ENCODE assay signal across 10 cellular contexts in the genomic region with DNA sequence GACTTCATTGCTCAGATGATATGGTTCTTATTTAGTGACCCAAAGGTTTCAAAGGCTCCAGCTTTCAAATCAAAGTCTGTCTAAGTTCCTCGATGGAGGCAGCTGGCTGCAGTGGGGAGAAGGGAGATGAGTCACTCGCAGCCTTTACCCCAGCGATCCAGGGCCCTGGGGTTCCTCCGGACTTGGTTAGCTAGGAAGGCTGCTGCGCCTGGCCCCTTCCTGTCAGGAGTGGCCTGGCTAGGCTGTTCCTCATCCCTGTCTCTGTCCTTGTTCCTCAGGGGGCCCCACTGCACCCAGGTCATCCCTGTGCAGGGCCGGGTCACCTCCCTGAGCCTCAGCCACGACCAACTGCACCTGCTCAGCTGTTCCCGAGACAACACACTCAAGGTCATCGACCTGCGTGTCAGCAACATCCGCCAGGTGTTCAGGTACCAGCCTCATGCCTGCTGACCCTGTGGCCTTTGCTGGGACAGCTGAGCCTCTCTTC. TPM values are rescaled to one million over a fixed set of nuclear protein-coding genes. Genes with fewer than 3 reads are reported as not detected.
DNase-seq lines count a peak whose midpoint lies in the region; ATAC-seq and FAIRE-seq lines count a peak whose summit lies in the region.
"Had no signal": no experiment of that assay in that cellular context is flagged by ENCODE, and none has a peak within 500 bp of the region (broad histone marks: within the 10 kb centered on the region; RNA-seq: fewer than 3 reads in every experiment).

No MANE protein-coding gene starts in this region.

- peaks cover 0 to 18% (median 0%) of the 10 kb centered on the region in 3 donors for H3K36me3 Mint-ChIP-seq in naive thymus-derived CD8-positive, alpha-beta T cell

- H4K20me1 ChIP-seq in BLaER1 = 0 out of 2 replicates have a peak, but pooled peaks cover 4% of the 10 kb centered on the region

- no peaks in the 10 kb centered on the region for H3K9me3 Mint-ChIP-seq in naive thymus-derived CD8-positive, alpha-beta T cell

- peak overlapping the region; percentile 51; the same call in 1 of the 2 replicates for H3K27ac ChIP-seq in BLaER1

- in situ Hi-C loops in HAP-1 (cut with MboI; ENCODE audit: low sequenced_read_pairs) = loop anchor here (5.0 kb wide), 1 partner anchor 349 kb away; no protein-coding TSS in a partner anchor

- no peak for FAIRE-seq in GM19239 (lab: Jason Lieb, UNC)
- FAIRE-seq: endometrium had no signal

- POLR2A ChIA-PET in naive thymus-derived CD8-positive, alpha-beta T cell (lab: Charles Lee) = interaction anchor here (0.7 to 1.4 kb wide), 2 partner anchors 11 to 17 kb away, joined by 3 read pairs; no protein-coding TSS in a partner anchor

- peaks cover 74% of the 10 kb centered on the region for H3K36me3 ChIP-seq in BLaER1
- H3K36me3 ChIP-seq in adipocyte (ENCODE audit: control insufficient read depth, insufficient read depth, low read length, severe bottlenecking) = no peaks in the 10 kb centered on the region
- H3K36me3 ChIP-seq in HAP-1 (replicated peaks) = no peaks in the 10 kb centered on the region; the same call in 1 of the 2 replicates

- H3K27ac Mint-ChIP-seq in naive thymus-derived CD8-positive, alpha-beta T cell = peak overlapping the region in 6 of 10 donors; percentile 53 to 87 (median 74)

- no peak overlapping the region for H3K4me2 ChIP-seq in BLaER1

- peaks cover 11 to 28% (median 18%) of the 10 kb centered on the region in 4 donors for H3K4me1 Mint-ChIP-seq in naive thymus-derived CD8-positive, alpha-beta T cell

- no peaks in the 10 kb centered on the region for H3K27me3 Mint-ChIP-seq in naive thymus-derived CD8-positive, alpha-beta T cell

- peak overlapping the region in 1 of 10 donors; percentile 25 for H3K4me3 Mint-ChIP-seq in naive thymus-derived CD8-positive, alpha-beta T cell

- H3K9me3 ChIP-seq in BLaER1 (no peaks in the 10 kb centered on the region), adipocyte (ENCODE audit: control insufficient read depth, low read length) (no peaks in the 10 kb centered on the region), HAP-1 (no peaks in the 10 kb centered on the region)

- peak; percentile 55 for DNase-seq in HCEC 1CT
- no peak for DNase-seq in adipocyte (ENCODE audit: low read depth)
- DNase-seq in naive thymus-derived CD8-positive, alpha-beta T cell = no peak
- DNase-seq in HAP-1 (ENCODE audit: low spot score in 2 of 2) = no peak
- no peak for DNase-seq in COR-L47 (lab: John Stamatoyannopoulos, UW)
- no peak for DNase-seq in NCI-H2081 treated with DMSO at 0.1 percent for 48 hours (lab: John Stamatoyannopoulos, UW)
- DNase-seq in GM19239 (ENCODE audit: insufficient read length, low spot score) = no peak
- DNase-seq: activated CD4-positive, alpha-beta T cell treated with anti-CD3 and anti-CD28 coated beads for 4 hours had no signal

- H3K4me3 ChIP-seq in BLaER1 = no peak overlapping the region
- H3K4me3 ChIP-seq in adipocyte (ENCODE audit: low read length) = no peak overlapping the region
- no peak overlapping the region for H3K4me3 ChIP-seq in HAP-1

- H3K4me1 ChIP-seq in BLaER1 (peaks cover 34% of the 10 kb centered on the region), adipocyte (ENCODE audit: control insufficient read depth, insufficient read depth, low read length) (peaks cover 7% of the 10 kb centered on the region), HAP-1 (no peaks in the 10 kb centered on the region)

- no peaks in the 10 kb centered on the region for H3K27me3 ChIP-seq in BLaER1
- no peaks in the 10 kb centered on the region for H3K27me3 ChIP-seq in adipocyte (replicated peaks; ENCODE audit: control insufficient read depth, insufficient read depth, low read length)
- no peaks in the 10 kb centered on the region for H3K27me3 ChIP-seq in HAP-1 (ENCODE audit: low read depth)

- H3K9ac ChIP-seq in BLaER1 (no peak overlapping the region), adipocyte (ENCODE audit: low read length) (peak overlapping the region; percentile 17)

- ATAC-seq in naive thymus-derived CD8-positive, alpha-beta T cell = no peak

RNA-seq across cellular contexts. Expression of gene ATG16L2, which starts 13.9 kb away (rescaled TPM):
- total RNA-seq in naive thymus-derived CD8-positive, alpha-beta T cell = 100 to 1,000 TPM; 156 to 157 TPM
- 10 to 100 TPM in 2 of 3 donors, 1 to 10 TPM in 1; 9.9 to 12.1 (median 11.6) TPM for polyA plus RNA-seq in naive thymus-derived CD8-positive, alpha-beta T cell

RNA-seq across cellular contexts. Expression of gene STARD10, which starts 34.3 kb away (rescaled TPM):
- 10 to 100 TPM; 11.8 to 15.6 TPM for total RNA-seq in naive thymus-derived CD8-positive, alpha-beta T cell
- 10 to 100 TPM; 13.5 to 16.3 (median 14.9) TPM for polyA plus RNA-seq in naive thymus-derived CD8-positive, alpha-beta T cell
